21 cellular contexts compared by ENCODE assay signal in the genomic region with DNA sequence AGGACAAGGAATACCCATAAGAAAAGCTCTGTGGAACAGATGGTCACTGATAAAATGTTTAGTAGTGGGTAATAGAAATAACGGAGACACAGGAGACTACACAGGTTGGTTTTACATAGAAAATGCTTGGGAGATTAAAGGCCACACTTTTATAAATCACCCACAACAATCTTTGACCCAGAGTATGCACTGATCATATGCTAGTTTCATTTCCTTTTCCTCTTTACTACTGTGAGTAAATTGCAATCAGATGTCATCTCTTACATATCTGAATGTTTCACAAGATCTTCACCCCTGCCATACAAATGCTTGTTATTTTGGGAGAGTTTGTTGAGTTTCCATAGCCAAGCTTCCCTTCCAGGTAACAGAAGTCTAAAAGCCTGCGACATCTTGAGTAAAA.
DNase-seq lines count a peak whose midpoint lies in the region; ATAC-seq, FAIRE-seq and TF ChIP-seq lines count a peak whose summit lies in the region.
"Had no signal": no experiment of that assay in that cellular context is flagged by ENCODE, and none has a peak within 500 bp of the region (broad histone marks: within the 10 kb centered on the region; RNA-seq: fewer than 3 reads in every experiment).

No MANE protein-coding gene starts in this region.

- H4K20me1 ChIP-seq in H1 (replicated peaks in 1 of 2; ENCODE audit: control insufficient read depth in 1 of 2, insufficient read depth in 2 of 2, low read length in 2 of 2): no peaks in the 10 kb centered on the region

- no peak overlapping the region for H2BK20ac ChIP-seq in H1 (ENCODE audit: low read length)

- H3K23me2 ChIP-seq in H1 (ENCODE audit: low read depth, low read length): no peaks in the 10 kb centered on the region; the same call in 1 of the 2 replicates

- no peaks in the 10 kb centered on the region for H3K79me2 ChIP-seq in H1 (ENCODE audit: control insufficient read depth in 1 of 2, insufficient read depth in 2 of 2, low read length in 2 of 2)

- DNase-seq in SKM-1 treated with dmso at 0.1 percent for 144 hours (lab: John Stamatoyannopoulos, UW; ENCODE audit: unreplicated experiment) (peak; percentile 1), SKM-1 (lab: John Stamatoyannopoulos, UW; ENCODE audit: unreplicated experiment) (no peak), NOMO-1 treated with DMSO at 0.1 percent for 48 hours (lab: John Stamatoyannopoulos, UW; ENCODE audit: unreplicated experiment) (peak; percentile 82), H1 (ENCODE audit: low read depth in 1 of 2, low spot score in 2 of 2) (no peak), NCI-H510A treated with DMSO at 0.1 percent for 48 hours (lab: John Stamatoyannopoulos, UW) (no peak), NCI-H446 treated with DMSO at 0.1 percent for 48 hours (lab: John Stamatoyannopoulos, UW) (no peak), kidney tubule cell (ENCODE audit: low spot score) (no peak)
- DNase-seq: 8988T; ACHN; BE2C; CD4-positive, alpha-beta T cell; NCI-H2029 treated with DMSO at 0.1 percent for 48 hours; NCI-H69; Right ventricle myocardium superior; RPMI8226; T-helper 1 cell had no signal

- H2BK15ac ChIP-seq in H1 (ENCODE audit: low read length): no peak overlapping the region

- H3K23ac ChIP-seq in H1 (ENCODE audit: insufficient read length): no peak overlapping the region

- no peak overlapping the region for H3K4me3 ChIP-seq in H1 (ENCODE audit: extremely low read depth in 1 of 4, insufficient read depth in 2 of 4, low read depth in 3 of 4, low read length in 4 of 4)
- H3K4me3 ChIP-seq: SJSA1 had no signal

- no peak overlapping the region for H3K4ac ChIP-seq in H1 (replicated peaks; ENCODE audit: insufficient read length, low read depth, low read length)

- no peaks in the 10 kb centered on the region for H3K9me3 ChIP-seq in H1 (ENCODE audit: insufficient read depth in 2 of 2, low read depth in 1 of 2, low read length in 1 of 2)
- H3K9me3 ChIP-seq: BE2C, SJSA1 had no signal

- no peaks in the 10 kb centered on the region for H3K36me3 ChIP-seq in H1 (ENCODE audit: control insufficient read depth in 2 of 4, insufficient read depth in 4 of 4, low read length in 3 of 4)
- H3K36me3 ChIP-seq: BE2C, SJSA1 had no signal

- H3K4me2 ChIP-seq in H1 (ENCODE audit: insufficient read depth in 1 of 2, low read depth in 2 of 2, low read length in 2 of 2): no peak overlapping the region

- H2BK5ac ChIP-seq in H1 (ENCODE audit: low read depth, low read length): no peak overlapping the region

- TF ChIP-seq EP300 in H1 (IDR thresholded peaks at IDR 0.05; ENCODE audit: borderline replicate concordance in 1 of 2, low read depth in 2 of 2, low read length in 2 of 2): no peak

- H3K56ac ChIP-seq in H1 (replicated peaks; ENCODE audit: insufficient read length, low read depth, low read length): peak overlapping the region; percentile 82

- H3K79me1 ChIP-seq in H1 (ENCODE audit: low read depth, low read length): no peaks in the 10 kb centered on the region

- H3K9ac ChIP-seq in H1 (replicated peaks in 1 of 4; ENCODE audit: extremely low read depth in 1 of 4, low read depth in 3 of 4, low read length in 3 of 4): no peak overlapping the region

- no peak for TF ChIP-seq CTCF in H1 (IDR thresholded peaks at IDR 0.05; ENCODE audit: control extremely low read depth in 1 of 3, insufficient read depth in 1 of 3, low read depth in 1 of 3, low read length in 3 of 3)

- no peak overlapping the region for H4K91ac ChIP-seq in H1 (replicated peaks; ENCODE audit: insufficient read length, low read length)

- no peak overlapping the region for H4K8ac ChIP-seq in H1 (ENCODE audit: extremely low read depth, insufficient read depth, low read length)

- CTCF ChIA-PET in H1 (lab: Charles Lee; ENCODE audit: partially characterized antibody): interaction anchor here (1.3 kb wide), 1 partner anchor 50 kb away, joined by 4 read pairs; no protein-coding TSS in a partner anchor

- H3K4me1 ChIP-seq in H1 (replicated peaks in 1 of 4; ENCODE audit: control insufficient read depth in 3 of 4, insufficient read depth in 4 of 4, low read length in 3 of 4): no peaks in the 10 kb centered on the region
- H3K4me1 ChIP-seq: BE2C, SJSA1 had no signal

- POLR2A ChIA-PET in H1 (lab: Charles Lee; ENCODE audit: partially characterized antibody): no interaction called here

- no peak for ATAC-seq in GM18909 (IDR thresholded peaks at IDR 0.05; ENCODE audit: poor library complexity, unreplicated experiment)

- no peak overlapping the region for H3K18ac ChIP-seq in H1 (ENCODE audit: extremely low read depth, low read length)

- no peaks in the 10 kb centered on the region for H3K27me3 ChIP-seq in H1 (replicated peaks in 1 of 4; ENCODE audit: control insufficient read depth in 3 of 4, extremely low read depth in 1 of 4, insufficient read depth in 3 of 4, low read length in 3 of 4)
- H3K27me3 ChIP-seq: BE2C, SJSA1 had no signal

- no peak for TF ChIP-seq RAD21 in H1 (IDR thresholded peaks at IDR 0.05 in 1 of 2, conservative IDR thresholded peaks at IDR 0.05 in 1 of 2; ENCODE audit: low read depth in 2 of 2, low read length in 2 of 2)

- no peak overlapping the region for H2AFZ ChIP-seq in H1 (ENCODE audit: low read length)

- no peak overlapping the region for H4K5ac ChIP-seq in H1 (ENCODE audit: insufficient read length, low read depth, low read length)

- no peak overlapping the region for H3K27ac ChIP-seq in H1 (ENCODE audit: low read depth, low read length)
- H3K27ac ChIP-seq: SJSA1 had no signal

- H2BK120ac ChIP-seq in H1 (replicated peaks; ENCODE audit: low read depth, low read length): no peak overlapping the region

- FAIRE-seq in H1 (lab: Jason Lieb, UNC): no peak
- FAIRE-seq: D721Med, GM19239, H54 had no signal

- WGBS in H1 (ENCODE audit: extremely low coverage in 1 of 2, insufficient coverage in 1 of 2, insufficient read length in 1 of 2, insufficient replicate concordance in 2 of 2, low coverage in 1 of 2, low lambda C conversion rate in 2 of 2, missing lambda C conversion rate in 1 of 2), 2 experiments: 95% methylated on average over 2 of the region's 2 CpGs; no CpG with 5 or more reads in 1 of the 2 experiments

- H2BK12ac ChIP-seq in H1 (ENCODE audit: low read depth, low read length): no peak overlapping the region

- no peak for TF ChIP-seq POLR2A in H1 (IDR thresholded peaks at IDR 0.05; ENCODE audit: control extremely low read depth in 1 of 2, low read depth in 2 of 2, low read length in 2 of 2)

- H3K14ac ChIP-seq in H1 (ENCODE audit: insufficient read length): no peak overlapping the region

- no peak overlapping the region for H2AK5ac ChIP-seq in H1 (ENCODE audit: low read depth, low read length)

TF ChIP-seq in H1, 55 proteins besides CTCF, POLR2A, EP300 and RAD21:
- TF ChIP-seq KDM5A (IDR thresholded peaks at IDR 0.05; ENCODE audit: low read length) (no peak), ASH2L (IDR thresholded peaks at IDR 0.05; ENCODE audit: low read length) (no peak), POLR2AphosphoS5 (IDR thresholded peaks at IDR 0.05; ENCODE audit: low read depth, low read length) (no peak), BCL11A (IDR thresholded peaks at IDR 0.05; ENCODE audit: low read depth in 2 of 2, low read length in 2 of 2) (no peak), TBP (IDR thresholded peaks at IDR 0.05; ENCODE audit: low read depth, low read length) (no peak)

Comparison
In these comparisons a context has a peak if more than half of its experiments do, and no peak if none do; other contexts are left out.
1. DNase-seq: peak in SKM-1 treated with dmso at 0.1 percent for 144 hours (single experiment) and NOMO-1 treated with DMSO at 0.1 percent for 48 hours (single experiment); none in SKM-1 (single experiment), H1 (0 of 2), NCI-H510A treated with DMSO at 0.1 percent for 48 hours (single experiment), NCI-H446 treated with DMSO at 0.1 percent for 48 hours (single experiment) and kidney tubule cell (single experiment).